ENCODE assay signal across 18 cellular contexts in genomic region chr4:9924750-9925149, GRCh38.
DNase-seq lines count a peak whose midpoint lies in the region; ATAC-seq, FAIRE-seq and TF ChIP-seq lines count a peak whose summit lies in the region.
"Had no signal": no experiment of that assay in that cellular context is flagged by ENCODE, and none has a peak within 500 bp of the region (broad histone marks: within the 10 kb centered on the region; RNA-seq: fewer than 3 reads in every experiment).

No MANE protein-coding gene starts in this region.

- H3K4me1 ChIP-seq in K562 (replicated peaks in 1 of 2; ENCODE audit: control insufficient read depth in 2 of 2, insufficient read depth in 2 of 2, low read length in 2 of 2), result no peaks in the 10 kb centered on the region; a peak in 1 of 5 replicates
- H3K4me1 ChIP-seq in ascending aorta, result no peaks in the 10 kb centered on the region

- peak; percentile 49 for DNase-seq in NCI-H146 (lab: John Stamatoyannopoulos, UW)
- no peak for DNase-seq in NCI-H146 treated with DMSO at 0.1 percent for 48 hours (lab: John Stamatoyannopoulos, UW; ENCODE audit: unreplicated experiment)
- DNase-seq in NCI-H2029 treated with DMSO at 0.1 percent for 48 hours (lab: John Stamatoyannopoulos, UW), result peak; percentile 50
- DNase-seq in K562 (ENCODE audit: extremely low read depth in 1 of 4, low spot score in 3 of 4), result no peak
- peak; percentile 4 for DNase-seq in pons (ENCODE audit: low spot score)
- DNase-seq in ascending aorta (ENCODE audit: low spot score in 2 of 2), result no peak
- DNase-seq: 8988T; activated T-cell treated with anti-CD3 and anti-CD28 coated beads for 4 hours; DMS153; effector CD8-positive, alpha-beta T cell; glutamatergic neuron; NCI-H1436; retina; SHP77; substantia nigra had no signal

- no peaks in the 10 kb centered on the region for H3K9me1 ChIP-seq in K562 (ENCODE audit: control insufficient read depth, insufficient read depth, low read length)

- H3K27me3 ChIP-seq in K562 (ENCODE audit: control insufficient read depth in 2 of 2, insufficient read depth in 2 of 2, low read length in 2 of 2) (peaks cover 0 to 29% of the 10 kb centered on the region in 2 experiments; a peak in 4 of 5 replicates), ascending aorta (no peaks in the 10 kb centered on the region)

- no peak overlapping the region for H3K4me2 ChIP-seq in K562 (ENCODE audit: insufficient read depth, low read length)

- TF ChIP-seq RAD21 in K562 (CRISPR knock-in tag; conservative IDR thresholded peaks at IDR 0.05 in 1 of 2, IDR thresholded peaks at IDR 0.05 in 1 of 2), result no peak

- H3K9me3 ChIP-seq in K562 (replicated peaks; ENCODE audit: control insufficient read depth, insufficient read depth, low read depth, low read length), result no peaks in the 10 kb centered on the region
- no peaks in the 10 kb centered on the region for H3K9me3 ChIP-seq in ascending aorta

- TF ChIP-seq EP300 in K562 (IDR thresholded peaks at IDR 0.05; ENCODE audit: low read length), result no peak

- TF ChIP-seq CTCF in K562 (IDR thresholded peaks at IDR 0.05 in 2 of 3, conservative IDR thresholded peaks at IDR 0.05 in 1 of 3; ENCODE audit: insufficient read depth in 2 of 3, low read depth in 1 of 3, low read length in 3 of 3) (no peak), ascending aorta (IDR thresholded peaks at IDR 0.05) (no peak)

- H4K20me1 ChIP-seq in K562 (replicated peaks; ENCODE audit: control insufficient read depth, insufficient read depth, low read length), result no peaks in the 10 kb centered on the region

- no TSS peak for BruUV-seq in K562 (replicated peaks; lab: Mats Ljungman, UMichigan)

- no peak overlapping the region for H3K4me3 ChIP-seq in K562
- H3K4me3 ChIP-seq in ascending aorta, result no peak overlapping the region

- no peak overlapping the region for H3K27ac ChIP-seq in K562 (ENCODE audit: extremely low read depth, low read depth, low read length)
- H3K27ac ChIP-seq in ascending aorta, result no peak overlapping the region
- H3K27ac ChIP-seq: VCaP had no signal

- in situ Hi-C loops in K562 (cut with MboI), result no loop called here

- H3K36me3 ChIP-seq in K562 (ENCODE audit: control insufficient read depth, insufficient read depth, low read length) (no peaks in the 10 kb centered on the region), ascending aorta (no peaks in the 10 kb centered on the region)

- POLR2A ChIA-PET in K562 (lab: Yijun Ruan, JAX), result no interaction called here

- intact Hi-C loops in K562 (cut with micrococcal nuclease), result loop anchor here (5.0 to 10.0 kb wide), 2 partner anchors 88 to 220 kb away; no protein-coding TSS in a partner anchor
- intact Hi-C loops in ascending aorta (cut with DNase I), result no loop called here

- no peak overlapping the region for H2AFZ ChIP-seq in K562 (ENCODE audit: low read depth, low read length)

- TF ChIP-seq POLR2A in K562 (conservative IDR thresholded peaks at IDR 0.05), result no peak

- ATAC-seq in K562 (peak; percentile 42; the same call in 1 of the 3 replicates), HG03354 (IDR thresholded peaks at IDR 0.05; ENCODE audit: poor library complexity, severe bottlenecking, unreplicated experiment) (no peak), HG03432 (IDR thresholded peaks at IDR 0.05; ENCODE audit: unreplicated experiment) (no peak)

- no peaks in the 10 kb centered on the region for H3K79me2 ChIP-seq in K562 (ENCODE audit: control insufficient read depth, insufficient read depth, low read length)

- no peak overlapping the region for H3K9ac ChIP-seq in K562 (ENCODE audit: insufficient read depth in 1 of 2, low read depth in 2 of 2, low read length in 2 of 2)

- 5% methylated on average over 4 of the region's 4 CpGs for WGBS in K562 (ENCODE audit: insufficient coverage, low coverage, missing lambda C conversion rate)

- no peak for FAIRE-seq in K562 (lab: Jason Lieb, UNC)

- CTCF ChIA-PET in K562 (lab: Yijun Ruan, JAX; ENCODE audit: low intra/inter-chr PET ratio), result no interaction called here

TF ChIP-seq in K562, 482 proteins besides CTCF, POLR2A, EP300 and RAD21:
- TF ChIP-seq L3MBTL2 (IDR thresholded peaks at IDR 0.05) (peak; percentile 42), ZNF277 (CRISPR knock-in tag; IDR thresholded peaks at IDR 0.05; ENCODE audit: borderline replicate concordance) (no peak), ZNF449 (CRISPR knock-in tag; IDR thresholded peaks at IDR 0.05) (no peak), ZNF584 (CRISPR knock-in tag; IDR thresholded peaks at IDR 0.05; ENCODE audit: low read depth) (peak; percentile 36; the same call in 1 of the 2 replicates), NELFE (IDR thresholded peaks at IDR 0.05; ENCODE audit: insufficient read depth, insufficient read length) (no peak), GMEB1 (CRISPR knock-in tag; IDR thresholded peaks at IDR 0.05) (no peak), LCOR (CRISPR knock-in tag; IDR thresholded peaks at IDR 0.05) (no peak), TOE1 (IDR thresholded peaks at IDR 0.05; ENCODE audit: borderline replicate concordance) (no peak), TOE1 (CRISPR knock-in tag; IDR thresholded peaks at IDR 0.05; ENCODE audit: borderline replicate concordance, low read depth) (no peak), PML (IDR thresholded peaks at IDR 0.05; ENCODE audit: low read length) (no peak), ZNF764 (CRISPR knock-in tag; IDR thresholded peaks at IDR 0.05; ENCODE audit: low read depth) (no peak), ZBTB1 (CRISPR knock-in tag; IDR thresholded peaks at IDR 0.05; ENCODE audit: borderline replicate concordance, low read depth) (no peak), STAT5B (CRISPR knock-in tag; IDR thresholded peaks at IDR 0.05) (no peak), ZSCAN29 (IDR thresholded peaks at IDR 0.05) (no peak), SNIP1 (IDR thresholded peaks at IDR 0.05; ENCODE audit: low read depth) (no peak), SMARCA5 (IDR thresholded peaks at IDR 0.05) (no peak), ARHGAP35 (IDR thresholded peaks at IDR 0.05; ENCODE audit: partially characterized antibody) (no peak)

Comparison
In these comparisons a context has a peak if more than half of its experiments do, and no peak if none do; other contexts are left out.
1. DNase-seq: peak in NCI-H146 (single experiment), NCI-H2029 treated with DMSO at 0.1 percent for 48 hours (single experiment) and pons (single experiment); none in NCI-H146 treated with DMSO at 0.1 percent for 48 hours (single experiment), K562 (0 of 4) and ascending aorta (0 of 2).